Comparison of ENCODE assay signal across 8 cellular contexts in the genomic region with DNA sequence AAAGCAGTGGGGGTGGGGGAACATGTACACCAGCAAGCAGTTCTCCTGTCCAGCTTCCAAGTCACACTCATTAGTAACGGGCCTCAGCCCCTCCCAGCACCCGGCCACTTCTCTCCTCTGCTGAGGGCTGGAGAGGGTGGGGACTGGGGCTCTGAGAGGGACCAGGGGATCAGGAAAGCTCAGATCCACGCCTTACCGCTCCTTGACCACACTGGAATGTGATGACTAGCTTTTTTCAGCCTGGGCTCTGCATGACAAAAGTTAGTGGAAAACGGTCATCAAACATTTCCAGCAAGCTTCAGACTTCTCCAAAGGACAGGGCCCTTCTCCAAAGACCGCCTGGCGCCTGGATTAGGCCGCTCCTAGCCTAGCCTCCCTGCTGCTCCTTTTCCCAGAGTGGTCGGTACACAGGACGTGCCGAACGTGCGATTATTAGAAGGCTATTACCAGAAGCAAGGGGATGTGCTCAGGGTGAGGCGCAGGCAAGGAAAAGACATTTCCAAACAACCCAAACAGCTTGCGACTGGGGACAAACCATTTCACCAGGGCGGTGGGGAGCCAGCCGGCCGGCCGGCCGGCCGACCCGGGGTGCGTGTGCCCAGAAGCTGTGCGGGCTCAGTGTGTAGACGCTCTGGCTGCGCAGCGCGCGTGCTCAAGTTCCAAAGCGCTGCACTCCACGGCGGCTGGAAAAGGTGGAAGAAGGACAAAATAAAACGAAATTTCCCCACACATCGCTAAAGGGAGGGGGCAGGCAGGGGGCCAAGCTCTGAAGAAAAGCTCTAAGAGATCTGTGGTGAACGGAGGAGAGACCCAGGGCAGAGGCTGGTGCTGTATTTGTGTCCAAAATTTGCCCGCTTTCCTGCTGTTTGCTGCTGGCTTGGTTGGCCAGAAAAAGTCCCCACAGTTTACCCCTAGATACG. TPM values are rescaled to one million over a fixed set of nuclear protein-coding genes. Genes with fewer than 3 reads are reported as not detected.
DNase-seq lines count a peak whose midpoint lies in the region; ATAC-seq and TF ChIP-seq lines count a peak whose summit lies in the region.

No MANE protein-coding gene starts in this region.

- H3K4me1 ChIP-seq in gastroesophageal sphincter (peaks cover 0 to 40% (median 8%) of the 10 kb centered on the region in 3 donors), neural progenitor cell (peaks cover 9% of the 10 kb centered on the region), OCI-LY7 (ENCODE audit: insufficient read depth, low read length, poor library complexity, severe bottlenecking) (no peaks in the 10 kb centered on the region)

- H3K27ac ChIP-seq in gastroesophageal sphincter (peak overlapping the region; percentile 59 to 85 (median 80)), neural progenitor cell (no peak overlapping the region), OCI-LY7 (ENCODE audit: low read depth, low read length, poor library complexity, severe bottlenecking) (no peak overlapping the region)

- H3K27me3 Mint-ChIP-seq in activated B cell treated with CpG ODN at 0.5 μM for 24 hours = peaks cover 8% of the 10 kb centered on the region
- peaks cover 4% of the 10 kb centered on the region for H3K27me3 Mint-ChIP-seq in neural progenitor cell (ENCODE audit: insufficient read depth, low read depth)

- H3K4me2 ChIP-seq in neural progenitor cell (peak overlapping the region; percentile 74), OCI-LY7 (ENCODE audit: low read length) (no peak overlapping the region)

- H3K79me2 ChIP-seq in neural progenitor cell (ENCODE audit: low read depth) (no peaks in the 10 kb centered on the region), OCI-LY7 (ENCODE audit: insufficient read depth, low read depth, low read length) (no peaks in the 10 kb centered on the region)

- CTCF ChIA-PET in activated B cell treated with CpG ODN at 0.5 μM for 24 hours (lab: Charles Lee) = no interaction called here
- CTCF ChIA-PET in OCI-LY7 (lab: Charles Lee; ENCODE audit: unreplicated experiment) = no interaction called here

- H3K36me3 Mint-ChIP-seq in activated B cell treated with CpG ODN at 0.5 μM for 24 hours (ENCODE audit: low read depth) (no peaks in the 10 kb centered on the region), neural progenitor cell (no peaks in the 10 kb centered on the region)

- H3F3A ChIP-seq in neural progenitor cell (ENCODE audit: low read depth) = peaks cover 14% of the 10 kb centered on the region

- H3K4me3 Mint-ChIP-seq in activated B cell treated with CpG ODN at 0.5 μM for 24 hours (peak overlapping the region; percentile 83), neural progenitor cell (peak overlapping the region; percentile 86)

- H3K27me3 ChIP-seq in gastroesophageal sphincter = no peaks in the 10 kb centered on the region
- H3K27me3 ChIP-seq in neural progenitor cell = peaks cover 22% of the 10 kb centered on the region

- H4K20me1 ChIP-seq in neural progenitor cell (ENCODE audit: low read depth) (no peaks in the 10 kb centered on the region), OCI-LY7 (ENCODE audit: insufficient read depth, low read length) (no peaks in the 10 kb centered on the region)

- 2 to 5% methylated on average over 15 to 21 of the region's 37 CpGs for WGBS in gastroesophageal sphincter (ENCODE audit: low coverage in 1 of 2), 2 donors

- no peaks in the 10 kb centered on the region for H3K9me3 Mint-ChIP-seq in activated B cell treated with CpG ODN at 0.5 μM for 24 hours
- H3K9me3 Mint-ChIP-seq in neural progenitor cell = no peaks in the 10 kb centered on the region

- no peak for TF ChIP-seq POLR2A in gastroesophageal sphincter (IDR thresholded peaks at IDR 0.05)

- peak; percentile 46 for ATAC-seq in HG03159 (IDR thresholded peaks at IDR 0.05; ENCODE audit: unreplicated experiment)
- ATAC-seq in activated B cell treated with CpG ODN at 0.5 μM for 24 hours (ENCODE audit: low read depth) = no peak
- peak; percentile 75 for ATAC-seq in gastroesophageal sphincter

- H3K27ac Mint-ChIP-seq in activated B cell treated with CpG ODN at 0.5 μM for 24 hours (no peak overlapping the region), neural progenitor cell (peak overlapping the region; percentile 95)

- peak overlapping the region; percentile 45 for H3K4me3 ChIP-seq in GM12864 (ENCODE audit: low read depth, low read length)
- H3K4me3 ChIP-seq in gastroesophageal sphincter = peak overlapping the region; percentile 41 to 47
- peak overlapping the region; percentile 37 for H3K4me3 ChIP-seq in neural progenitor cell
- no peak overlapping the region for H3K4me3 ChIP-seq in OCI-LY7 (ENCODE audit: low read depth, low read length, poor library complexity, severe bottlenecking)

- no peaks in the 10 kb centered on the region for H3K9me2 ChIP-seq in OCI-LY7 (ENCODE audit: insufficient read depth, low read length)

- H3K36me3 ChIP-seq in gastroesophageal sphincter = no peaks in the 10 kb centered on the region
- H3K36me3 ChIP-seq in neural progenitor cell = no peaks in the 10 kb centered on the region
- no peaks in the 10 kb centered on the region for H3K36me3 ChIP-seq in OCI-LY7 (ENCODE audit: insufficient read depth, low read length)

- H3K9me3 ChIP-seq in gastroesophageal sphincter = no peaks in the 10 kb centered on the region
- no peaks in the 10 kb centered on the region for H3K9me3 ChIP-seq in neural progenitor cell (ENCODE audit: low read depth)
- H3K9me3 ChIP-seq in OCI-LY7 (ENCODE audit: low read length) = no peaks in the 10 kb centered on the region

- intact Hi-C loops in activated B cell treated with CpG ODN at 0.5 μM for 24 hours (cut with micrococcal nuclease) = no loop called here
- intact Hi-C loops in OCI-LY7 (cut with micrococcal nuclease; ENCODE audit: unreplicated experiment) = no loop called here

- POLR2A ChIA-PET in activated B cell treated with CpG ODN at 0.5 μM for 24 hours (lab: Charles Lee) = interaction anchor here (1.6 kb wide), 1 partner anchor 50 kb away, joined by 3 read pairs; a partner anchor contains a TSS
- POLR2A ChIA-PET in OCI-LY7 (lab: Charles Lee) = interaction anchor here (1.1 kb wide), 1 partner anchor 9 kb away, joined by 3 read pairs; no protein-coding TSS in a partner anchor

- no peak for TF ChIP-seq EP300 in gastroesophageal sphincter (IDR thresholded peaks at IDR 0.05)

- DNase-seq in GM12864 (ENCODE audit: low read depth) = no peak
- no peak for DNase-seq in activated B cell treated with CpG ODN at 0.5 μM for 24 hours
- DNase-seq in neural progenitor cell (ENCODE audit: low spot score) = peak; percentile 77
- no peak for DNase-seq in NCI-H526 (lab: John Stamatoyannopoulos, UW)
- DNase-seq in OCI-LY7 (ENCODE audit: low spot score) = no peak
- DNase-seq in activated naive CD4-positive, alpha-beta T cell treated with anti-CD3 and anti-CD28 coated beads, Interleukin-2, amount 50 U/mL, for 16 hours = no peak

- no peak overlapping the region for H3K9ac ChIP-seq in neural progenitor cell

- H3K4me1 Mint-ChIP-seq in activated B cell treated with CpG ODN at 0.5 μM for 24 hours = peaks cover 12% of the 10 kb centered on the region
- H3K4me1 Mint-ChIP-seq in neural progenitor cell = peaks cover 41% of the 10 kb centered on the region

- TF ChIP-seq CTCF in GM12864 (IDR thresholded peaks at IDR 0.05; ENCODE audit: low read depth, low read length, missing control alignments) = no peak
- no peak for TF ChIP-seq CTCF in activated B cell treated with CpG ODN at 0.5 μM for 24 hours (IDR thresholded peaks at IDR 0.05)
- no peak for TF ChIP-seq CTCF in gastroesophageal sphincter (IDR thresholded peaks at IDR 0.05)
- TF ChIP-seq CTCF in neural progenitor cell (IDR thresholded peaks at IDR 0.05) = no peak
- TF ChIP-seq CTCF in OCI-LY7 (conservative IDR thresholded peaks at IDR 0.05; ENCODE audit: low read length) = no peak

- H2AFZ ChIP-seq in neural progenitor cell (replicated peaks) (peak overlapping the region; percentile 88), OCI-LY7 (ENCODE audit: low read length) (no peak overlapping the region)

- BruUV-seq in OCI-LY7 (replicated peaks; lab: Mats Ljungman, UMichigan) = no TSS peak

RNA-seq across cellular contexts. Expression of a gene that starts 51.0 kb away (rescaled TPM):
- 64.3 and 69.2 TPM in 2 replicates for total RNA-seq in activated B cell treated with CpG ODN at 0.5 μM for 24 hours
- total RNA-seq in gastroesophageal sphincter = 100 to 1,000 TPM in 3 of 4 donors, 10 to 100 TPM in 1; 99.6 to 308 (median 165) TPM
- total RNA-seq in neural progenitor cell (ENCODE audit: low replicate concordance) = 114 and 142 TPM in 2 replicates
- total RNA-seq in OCI-LY7 (2014; rRNA removed; shearing (Covaris generic)) = 61.2 and 63.3 TPM in 2 replicates
- 145 and 158 TPM in 2 replicates for total RNA-seq in OCI-LY7 (2022)

Comparison
In these comparisons a context has a peak if more than half of its experiments do, and no peak if none do; other contexts are left out.
1. H3K27ac ChIP-seq: peak in gastroesophageal sphincter (4 of 4); none in neural progenitor cell (single experiment) and OCI-LY7 (single experiment).